In the genomic region with DNA sequence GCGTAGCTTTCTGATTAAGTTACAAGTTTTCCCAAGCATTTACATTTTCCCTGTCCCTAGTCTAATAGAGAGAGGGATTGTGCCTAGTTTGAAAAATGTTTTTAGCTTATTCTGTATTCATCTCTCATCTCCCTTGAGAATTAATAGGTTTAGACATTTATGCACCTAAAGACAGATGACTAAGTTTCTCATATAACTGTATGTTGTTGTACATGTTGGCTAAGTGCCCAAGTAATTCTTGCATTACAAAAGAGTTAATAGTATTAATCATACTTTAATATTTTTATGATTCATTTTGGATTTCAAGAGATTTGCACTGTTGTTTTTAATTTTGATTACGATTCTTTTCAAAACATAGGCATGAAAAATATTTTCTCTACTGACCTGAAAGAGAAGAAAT, we compare ENCODE assay signal across 23 cellular contexts.
DNase-seq lines count a peak whose midpoint lies in the region; ATAC-seq, FAIRE-seq and TF ChIP-seq lines count a peak whose summit lies in the region.
"Had no signal": no experiment of that assay in that cellular context is flagged by ENCODE, and none has a peak within 500 bp of the region (broad histone marks: within the 10 kb centered on the region; RNA-seq: fewer than 3 reads in every experiment).

No MANE protein-coding gene starts in this region.

- H3K9ac ChIP-seq in astrocyte (ENCODE audit: low read length) = no peak overlapping the region

- no peak overlapping the region for H3K27ac ChIP-seq in astrocyte (ENCODE audit: low read depth, low read length)
- H3K27ac ChIP-seq: heart right ventricle, HL-60 had no signal

- no peak overlapping the region for H3K27ac Mint-ChIP-seq in astrocyte (ENCODE audit: unreplicated experiment)
- H3K27ac Mint-ChIP-seq in stimulated activated naive B cell treated with anti-CD40 and anti-IgM and Interleukin-4, amounts not matched to agents 10 μg/mL and 1 μg/mL and 100 μg/mL, for 72 hours = no peak overlapping the region
- H3K27ac Mint-ChIP-seq: activated B cell treated with CpG ODN at 0.5 μM for 24 hours; activated CD4-positive, alpha-beta memory T cell treated with anti-CD3 and anti-CD28 coated beads for 36 hours; IgD-negative memory B cell had no signal

- H3K4me2 ChIP-seq in astrocyte (ENCODE audit: low read length) = no peak overlapping the region

- no peak for TF ChIP-seq CTCF in astrocyte (IDR thresholded peaks at IDR 0.05; ENCODE audit: insufficient read depth, low read depth, low read length)
- TF ChIP-seq CTCF in fibroblast of mammary gland (conservative IDR thresholded peaks at IDR 0.05; ENCODE audit: control insufficient read depth, insufficient read depth, low read depth, low read length) = no peak

- H3K79me2 ChIP-seq in astrocyte (ENCODE audit: insufficient read depth, low read length) = no peaks in the 10 kb centered on the region

- no peak for ATAC-seq in stimulated activated naive B cell treated with anti-CD40 and anti-IgM and Interleukin-4, amounts not matched to agents 10 μg/mL and 1 μg/mL and 100 μg/mL, for 72 hours (replicated peaks)
- no peak for ATAC-seq in GM18517 (IDR thresholded peaks at IDR 0.05; ENCODE audit: unreplicated experiment)
- ATAC-seq: heart right ventricle had no signal

- no peaks in the 10 kb centered on the region for H3K4me1 ChIP-seq in astrocyte (ENCODE audit: insufficient read depth, low read length)
- H3K4me1 ChIP-seq: heart right ventricle had no signal

- H3K4me3 ChIP-seq in astrocyte (ENCODE audit: insufficient read depth, low read depth, low read length) (no peak overlapping the region), fibroblast of mammary gland (ENCODE audit: control insufficient read depth, low read depth, low read length) (no peak overlapping the region), skeletal muscle cell (ENCODE audit: low read depth, low read length) (no peak overlapping the region)
- H3K4me3 ChIP-seq: heart right ventricle had no signal

- no peaks in the 10 kb centered on the region for H4K20me1 ChIP-seq in astrocyte (ENCODE audit: insufficient read depth, low read length)

- H3K9me3 ChIP-seq in astrocyte (ENCODE audit: insufficient read depth, low read depth, low read length) = no peaks in the 10 kb centered on the region

- H3K27me3 ChIP-seq in astrocyte (ENCODE audit: insufficient read depth, low read length) = no peaks in the 10 kb centered on the region
- H3K27me3 ChIP-seq: heart right ventricle had no signal

- no peak overlapping the region for H3K4me3 Mint-ChIP-seq in astrocyte (ENCODE audit: unreplicated experiment)
- no peak overlapping the region for H3K4me3 Mint-ChIP-seq in stimulated activated naive B cell treated with anti-CD40 and anti-IgM and Interleukin-4, amounts not matched to agents 10 μg/mL and 1 μg/mL and 100 μg/mL, for 72 hours
- H3K4me3 Mint-ChIP-seq: activated B cell treated with CpG ODN at 0.5 μM for 24 hours; activated CD4-positive, alpha-beta memory T cell treated with anti-CD3 and anti-CD28 coated beads for 36 hours; IgD-negative memory B cell had no signal

- no peaks in the 10 kb centered on the region for H3K36me3 ChIP-seq in astrocyte (ENCODE audit: insufficient read depth, low read length)
- H3K36me3 ChIP-seq: heart right ventricle had no signal

- peaks cover 2% of the 10 kb centered on the region for H3K9me3 Mint-ChIP-seq in astrocyte (ENCODE audit: unreplicated experiment)
- H3K9me3 Mint-ChIP-seq in stimulated activated naive B cell treated with anti-CD40 and anti-IgM and Interleukin-4, amounts not matched to agents 10 μg/mL and 1 μg/mL and 100 μg/mL, for 72 hours = peaks cover 0 to 2% of the 10 kb centered on the region in 2 donors
- H3K9me3 Mint-ChIP-seq: activated B cell treated with CpG ODN at 0.5 μM for 24 hours had no signal

- H2AFZ ChIP-seq in astrocyte (ENCODE audit: low read depth, low read length) = no peak overlapping the region

- H3K27me3 Mint-ChIP-seq in astrocyte (ENCODE audit: low read depth, unreplicated experiment) = no peaks in the 10 kb centered on the region
- no peaks in the 10 kb centered on the region for H3K27me3 Mint-ChIP-seq in stimulated activated naive B cell treated with anti-CD40 and anti-IgM and Interleukin-4, amounts not matched to agents 10 μg/mL and 1 μg/mL and 100 μg/mL, for 72 hours
- H3K27me3 Mint-ChIP-seq: activated B cell treated with CpG ODN at 0.5 μM for 24 hours; activated CD4-positive, alpha-beta memory T cell treated with anti-CD3 and anti-CD28 coated beads for 36 hours; IgD-negative memory B cell had no signal

- no peaks in the 10 kb centered on the region for H3K36me3 Mint-ChIP-seq in astrocyte (ENCODE audit: low read depth, unreplicated experiment)
- no peaks in the 10 kb centered on the region for H3K36me3 Mint-ChIP-seq in stimulated activated naive B cell treated with anti-CD40 and anti-IgM and Interleukin-4, amounts not matched to agents 10 μg/mL and 1 μg/mL and 100 μg/mL, for 72 hours

- peak; percentile 15 for DNase-seq in HS-27A (ENCODE audit: low read depth)
- DNase-seq in astrocyte (ENCODE audit: low read depth) = peak; percentile 37
- DNase-seq in fibroblast of mammary gland (ENCODE audit: low read depth) = peak; percentile 60
- DNase-seq in skeletal muscle cell (ENCODE audit: low read depth) = peak; percentile 11
- DNase-seq in stimulated activated naive B cell treated with anti-CD40 and anti-IgM and Interleukin-4, amounts not matched to agents 10 μg/mL and 1 μg/mL and 100 μg/mL, for 72 hours = no peak
- DNase-seq in GOT3 (lab: John Stamatoyannopoulos, UW) = no peak
- no peak for DNase-seq in NCI-H510A treated with DMSO at 0.1 percent for 48 hours (lab: John Stamatoyannopoulos, UW)
- DNase-seq: activated B cell treated with CpG ODN at 0.5 μM for 24 hours; activated CD4-positive, alpha-beta memory T cell treated with anti-CD3 and anti-CD28 coated beads for 36 hours; activated effector memory CD4-positive, alpha-beta T cell treated with anti-CD3 and anti-CD28 coated beads, Interleukin-2, amount 50 U/mL, for 16 hours; AML-193; caudate nucleus; DMS79; heart right ventricle; MM.1S; NCI-H146; NCI-H2171 treated with DMSO at 0.1 percent for 48 hours; NCI-H748 treated with DMSO at 0.1 percent for 48 hours; retina; substantia nigra had no signal

- no peak for FAIRE-seq in astrocyte (lab: Jason Lieb, UNC)

- no peaks in the 10 kb centered on the region for H3K4me1 Mint-ChIP-seq in astrocyte (ENCODE audit: low read depth, unreplicated experiment)
- peaks cover 8 to 19% of the 10 kb centered on the region in 2 donors for H3K4me1 Mint-ChIP-seq in stimulated activated naive B cell treated with anti-CD40 and anti-IgM and Interleukin-4, amounts not matched to agents 10 μg/mL and 1 μg/mL and 100 μg/mL, for 72 hours

Comparison
In these comparisons a context has a peak if more than half of its experiments do, and no peak if none do; other contexts are left out.
1. DNase-seq: peak in HS-27A (single experiment), astrocyte (single experiment), fibroblast of mammary gland (single experiment) and skeletal muscle cell (single experiment); none in stimulated activated naive B cell treated with anti-CD40 and anti-IgM and Interleukin-4, amounts not matched to agents 10 μg/mL and 1 μg/mL and 100 μg/mL, for 72 hours (single experiment), GOT3 (single experiment) and NCI-H510A treated with DMSO at 0.1 percent for 48 hours (single experiment).